Comparison of ENCODE assay signal across 1 cellular context in the genomic region with DNA sequence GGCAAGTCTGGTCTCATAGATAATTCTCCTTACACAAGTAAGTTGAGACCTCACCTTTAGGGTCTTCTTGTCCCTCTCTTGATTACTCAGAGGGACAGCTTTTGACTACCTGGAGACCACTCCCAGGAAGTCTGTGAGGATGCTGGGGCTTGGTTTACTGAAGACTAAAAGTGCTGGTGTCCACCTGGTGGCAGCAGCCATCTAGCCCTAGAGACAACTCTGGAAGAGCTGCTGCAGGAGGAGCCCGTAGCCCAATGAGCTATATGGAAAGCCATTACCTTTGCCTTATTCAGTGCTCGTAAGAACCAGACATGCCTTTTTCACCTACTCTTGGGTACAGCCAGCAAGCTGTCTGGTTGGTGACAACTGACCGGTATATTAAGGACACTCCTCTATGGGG.
TF ChIP-seq lines count a peak whose summit lies in the region.

No MANE protein-coding gene starts in this region.

TF ChIP-seq in HepG2, 621 proteins besides CTCF, POLR2A, EP300 and RAD21:
- TF ChIP-seq RNF2 (conservative IDR thresholded peaks at IDR 0.05; ENCODE audit: low read depth) (no peak), GFI1 (CRISPR knock-in tag; IDR thresholded peaks at IDR 0.05; ENCODE audit: borderline replicate concordance) (no peak), ZNF382 (CRISPR knock-in tag; IDR thresholded peaks at IDR 0.05; ENCODE audit: borderline replicate concordance) (no peak), ZSCAN25 (CRISPR knock-in tag; IDR thresholded peaks at IDR 0.05) (no peak), BCL6 (CRISPR knock-in tag; IDR thresholded peaks at IDR 0.05) (no peak), PRMT3 (CRISPR knock-in tag; IDR thresholded peaks at IDR 0.05; ENCODE audit: borderline replicate concordance, low read depth) (no peak), ZNF563 (CRISPR knock-in tag; IDR thresholded peaks at IDR 0.05) (no peak), ZNF33A (CRISPR knock-in tag; IDR thresholded peaks at IDR 0.05; ENCODE audit: borderline replicate concordance) (no peak)
- TF ChIP-seq, protein P1, sequence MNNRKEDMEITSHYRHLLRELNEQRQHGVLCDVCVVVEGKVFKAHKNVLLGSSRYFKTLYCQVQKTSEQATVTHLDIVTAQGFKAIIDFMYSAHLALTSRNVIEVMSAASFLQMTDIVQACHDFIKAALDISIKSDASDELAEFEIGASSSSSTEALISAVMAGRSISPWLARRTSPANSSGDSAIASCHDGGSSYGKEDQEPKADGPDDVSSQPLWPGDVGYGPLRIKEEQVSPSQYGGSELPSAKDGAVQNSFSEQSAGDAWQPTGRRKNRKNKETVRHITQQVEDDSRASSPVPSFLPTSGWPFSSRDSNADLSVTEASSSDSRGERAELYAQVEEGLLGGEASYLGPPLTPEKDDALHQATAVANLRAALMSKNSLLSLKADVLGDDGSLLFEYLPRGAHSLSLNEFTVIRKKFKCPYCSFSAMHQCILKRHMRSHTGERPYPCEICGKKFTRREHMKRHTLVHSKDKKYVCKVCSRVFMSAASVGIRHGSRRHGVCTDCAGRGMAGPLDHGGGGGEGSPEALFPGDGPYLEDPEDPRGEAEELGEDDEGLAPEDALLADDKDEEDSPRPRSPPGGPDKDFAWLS (CRISPR knock-in tag; IDR thresholded peaks at IDR 0.05; ENCODE audit: borderline replicate concordance), result no peak
TF ChIP-seq in HepG2: peak in this region for 0.
